Comparison of ENCODE assay signal across 9 cellular contexts in genomic region chr5:112660359-112660758, GRCh38.
"Had no signal": no experiment of that assay in that cellular context is flagged by ENCODE, and none has a peak within 500 bp of the region (broad histone marks: within the 10 kb centered on the region; RNA-seq: fewer than 3 reads in every experiment).

No MANE protein-coding gene starts in this region.

- H3K27ac ChIP-seq: VCaP, WERI-Rb-1 had no signal

- H3K36me3 ChIP-seq: WERI-Rb-1 had no signal

- ATAC-seq: activated CD4-positive, alpha-beta T cell treated with anti-CD3 and anti-CD28 coated beads for 36 hours; activated CD4-positive, CD25-positive, alpha-beta regulatory T cell treated with anti-CD3 and anti-CD28 coated beads, Interleukin-2, amount 50 U/mL, for 24 hours; activated CD8-positive, alpha-beta memory T cell treated with anti-CD3 and anti-CD28 coated beads, Interleukin-2, amount 10 ng/mL, durations not matched to agents 7 days and 5 days; activated CD8-positive, alpha-beta T cell treated with anti-CD3 and anti-CD28 coated beads for 36 hours; activated CD8-positive, alpha-beta T cell treated with anti-CD3 and anti-CD28 coated beads, Interleukin-2, amount 10 ng/mL, durations not matched to agents 7 days and 5 days; T-helper 17 cell; WTC11 had no signal
